8 cellular contexts compared by ENCODE assay signal in the genomic region with DNA sequence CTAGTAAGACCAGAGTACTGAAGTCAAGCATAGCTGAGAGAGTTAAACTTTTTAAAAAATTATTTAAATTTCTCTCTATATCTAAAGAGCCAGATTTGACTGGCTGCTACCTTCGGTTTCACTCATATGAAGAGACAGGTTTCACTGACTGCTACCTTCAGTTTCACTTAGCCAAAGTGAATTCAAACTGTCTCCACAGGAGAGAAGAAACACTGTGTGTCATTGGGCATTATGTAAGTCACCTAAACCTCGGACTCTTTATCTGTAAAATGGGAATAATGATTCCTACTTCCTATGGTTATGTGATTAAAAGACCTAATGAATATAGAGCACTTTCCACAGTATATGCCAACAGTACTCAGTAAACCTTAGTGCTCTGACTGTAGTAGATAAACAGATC. TPM values are rescaled to one million over a fixed set of nuclear protein-coding genes. Genes with fewer than 3 reads are reported as not detected.
A peak's percentile ranks its signal among the peaks of the same experiment; 100 is the strongest.
DNase-seq lines count a peak whose midpoint lies in the region; ATAC-seq and TF ChIP-seq lines count a peak whose summit lies in the region.

No MANE protein-coding gene starts in this region.

- no peaks in the 10 kb centered on the region for H3K36me3 ChIP-seq in right lobe of liver

- ATAC-seq in GM18858 (IDR thresholded peaks at IDR 0.05; ENCODE audit: unreplicated experiment) (peak; percentile 95), GM21723 (IDR thresholded peaks at IDR 0.05; ENCODE audit: unreplicated experiment) (peak; percentile 95), HG03469 (IDR thresholded peaks at IDR 0.05; ENCODE audit: unreplicated experiment) (peak; percentile 88), right lobe of liver (peak; percentile 36 to 68 (median 49))

- POLR2A ChIA-PET in RWPE1 (lab: Yijun Ruan, JAX; ENCODE audit: low non-redundant PET): no interaction called here

- 15% methylated on average over 2 of the region's 2 CpGs for whole genome bisulfite sequencing in right lobe of liver (ENCODE audit: insufficient coverage, low coverage, low lambda C conversion rate, missing lambda C conversion rate)

- TF ChIP-seq POLR2A in right lobe of liver (IDR thresholded peaks at IDR 0.05): no peak

- H3K27me3 ChIP-seq in right lobe of liver: no peaks in the 10 kb centered on the region

- peaks cover 0 to 10% (median 0%) of the 10 kb centered on the region in 4 donors for H3K4me1 ChIP-seq in right lobe of liver

- no peak for TF ChIP-seq CTCF in right lobe of liver (IDR thresholded peaks at IDR 0.05)
- no peak for TF ChIP-seq CTCF in RWPE1 (conservative IDR thresholded peaks at IDR 0.05; ENCODE audit: low read depth)

- CTCF ChIA-PET in RWPE1 (lab: Yijun Ruan, JAX): interaction anchor here (0.6 to 0.7 kb wide), 2 partner anchors 157 to 450 kb away, joined by 3 read pairs; no protein-coding TSS in a partner anchor

- DNase-seq in right lobe of liver (no peak), putamen (ENCODE audit: low spot score) (no peak), RWPE1 (ENCODE audit: low spot score) (no peak), superior temporal gyrus (ENCODE audit: extremely low spot score) (no peak)
- no peak for DNase-seq in activated CD4-positive, alpha-beta T cell treated with anti-CD3 and anti-CD28 coated beads, Interleukin-2, amount 50 U/mL, for 1 hour

- intact Hi-C loops in right lobe of liver (cut with DNase I): no loop called here

- no peak overlapping the region for H3K4me3 ChIP-seq in right lobe of liver

- H3K9me3 ChIP-seq in right lobe of liver: no peaks in the 10 kb centered on the region

- H3K27ac ChIP-seq in right lobe of liver: peak overlapping the region; percentile 71 to 88 (median 85)
- no peak overlapping the region for H3K27ac ChIP-seq in RWPE1

RNA-seq across cellular contexts. Expression of gene MET, which starts 41.6 kb away (rescaled TPM):
- 10 to 100 TPM; 32.9 to 45.2 (median 37.2) TPM for total RNA-seq in right lobe of liver
